In genomic region chr10:48456808-48457761, GRCh38 we compare ENCODE assay signal across 10 cellular contexts.
DNase-seq lines count a peak whose midpoint lies in the region; ATAC-seq and TF ChIP-seq lines count a peak whose summit lies in the region.
"Had no signal": no experiment of that assay in that cellular context is flagged by ENCODE, and none has a peak within 500 bp of the region (broad histone marks: within the 10 kb centered on the region; RNA-seq: fewer than 3 reads in every experiment).

No MANE protein-coding gene starts in this region.

- H3K36me3 ChIP-seq in colonic mucosa (no peaks in the 10 kb centered on the region), spleen (no peaks in the 10 kb centered on the region)
- H3K36me3 ChIP-seq: gastroesophageal sphincter, right lobe of liver had no signal

- 43 to 51% (median 48%) methylated on average over 20 to 24 of the region's 24 CpGs for WGBS in spleen, 5 donors

- H3K9me3 ChIP-seq in colonic mucosa = no peaks in the 10 kb centered on the region
- no peaks in the 10 kb centered on the region for H3K9me3 ChIP-seq in spleen
- H3K9me3 ChIP-seq: gastroesophageal sphincter, right lobe of liver had no signal

- TF ChIP-seq POLR2A in spleen (IDR thresholded peaks at IDR 0.05) = no peak

- H3K4me1 ChIP-seq in colonic mucosa (no peaks in the 10 kb centered on the region), spleen (peaks cover 0 to 16% (median 12%) of the 10 kb centered on the region in 6 donors)
- H3K4me1 ChIP-seq: right lobe of liver had no signal

- ATAC-seq in HG02678 (IDR thresholded peaks at IDR 0.05; ENCODE audit: unreplicated experiment) = peak; percentile 47
- ATAC-seq: gastroesophageal sphincter had no signal

- TF ChIP-seq CTCF in GM13977 (IDR thresholded peaks at IDR 0.05; ENCODE audit: extremely low read depth, insufficient read depth, missing control alignments) = no peak
- TF ChIP-seq CTCF in colonic mucosa (IDR thresholded peaks at IDR 0.05) = no peak
- no peak for TF ChIP-seq CTCF in spleen (IDR thresholded peaks at IDR 0.05 in 8 of 11, conservative IDR thresholded peaks at IDR 0.05 in 3 of 11)

- intact Hi-C loops in colonic mucosa (cut with DNase I) (no loop called here), spleen (cut with DNase I; ENCODE audit: low total_unique reads) (no loop called here)

- DNase-seq in GM13977 (ENCODE audit: low spot score) (peak; percentile 74), colonic mucosa (peak; percentile 15), spleen (peak; percentile 71), hippocampal formation (lab: John Stamatoyannopoulos, UW) (no peak), NCI-H128 (lab: John Stamatoyannopoulos, UW; ENCODE audit: unreplicated experiment) (no peak)
- DNase-seq in stimulated activated CD4-positive, alpha-beta T cell treated with anti-CD3 and anti-CD28 coated beads, Interleukin-4, amount 100 ng/mL, for 1 hour = no peak
- DNase-seq: effector memory CD4-positive, alpha-beta T cell had no signal

- no peak overlapping the region for H3K9ac ChIP-seq in colonic mucosa (ENCODE audit: low read depth in 2 of 2, low read length in 2 of 2)

- in situ Hi-C loops in GM13977 (cut with MboI; ENCODE audit: low pct_unique_long_range_greater_than_20kb, low sequenced_read_pairs, unreplicated experiment) = no loop called here

- H3K27me3 ChIP-seq in colonic mucosa = no peaks in the 10 kb centered on the region
- peaks cover 0 to 21% (median 0%) of the 10 kb centered on the region in 7 donors for H3K27me3 ChIP-seq in spleen (replicated peaks in 1 of 7)
- H3K27me3 ChIP-seq: right lobe of liver had no signal

- H3K27ac ChIP-seq in colonic mucosa (no peak overlapping the region), spleen (no peak overlapping the region)
- H3K27ac ChIP-seq: gastroesophageal sphincter, right lobe of liver had no signal

- H3K4me3 ChIP-seq in colonic mucosa (no peak overlapping the region), spleen (peak overlapping the region in 1 of 8 donors; percentile 35)
- H3K4me3 ChIP-seq: gastroesophageal sphincter, right lobe of liver had no signal

Comparison
In these comparisons a context has a peak if more than half of its experiments do, and no peak if none do; other contexts are left out.
1. DNase-seq: peak in GM13977 (single experiment), colonic mucosa (single experiment) and spleen (single experiment); none in stimulated activated CD4-positive, alpha-beta T cell treated with anti-CD3 and anti-CD28 coated beads, Interleukin-4, amount 100 ng/mL, for 1 hour (single experiment), hippocampal formation (0 of 2) and NCI-H128 (single experiment).